In genomic region chr6:45569210-45569945, GRCh38 we compare ENCODE assay signal across 14 cellular contexts.
DNase-seq lines count a peak whose midpoint lies in the region; ATAC-seq and TF ChIP-seq lines count a peak whose summit lies in the region.
"Had no signal": no experiment of that assay in that cellular context is flagged by ENCODE, and none has a peak within 500 bp of the region (broad histone marks: within the 10 kb centered on the region; RNA-seq: fewer than 3 reads in every experiment).

No MANE protein-coding gene starts in this region.

- no peak overlapping the region for H3K4me3 ChIP-seq in CD4-positive, alpha-beta memory T cell (ENCODE audit: low read length in 2 of 2)
- H3K4me3 ChIP-seq: SJCRH30 had no signal

- no peaks in the 10 kb centered on the region for H3K27me3 Mint-ChIP-seq in CD4-positive, alpha-beta memory T cell
- H3K27me3 Mint-ChIP-seq in nephron progenitor cell (ENCODE audit: low read depth, poor library complexity), result peaks cover 13% of the 10 kb centered on the region
- H3K27me3 Mint-ChIP-seq in T-cell, result no peaks in the 10 kb centered on the region

- H3K27ac ChIP-seq in CD4-positive, alpha-beta memory T cell (ENCODE audit: low read depth, low read length), result no peak overlapping the region
- H3K27ac ChIP-seq in epithelial cell of prostate, result peak overlapping the region; percentile 80
- H3K27ac ChIP-seq: C4-2B, SJCRH30 had no signal

- no peak for TF ChIP-seq CTCF in nephron progenitor cell (IDR thresholded peaks at IDR 0.05)

- peaks cover 0 to 2% (median 0%) of the 10 kb centered on the region in 8 donors for H3K9me3 Mint-ChIP-seq in CD4-positive, alpha-beta memory T cell
- H3K9me3 Mint-ChIP-seq in nephron progenitor cell (no peaks in the 10 kb centered on the region), T-cell (peaks cover 0 to 5% (median 0%) of the 10 kb centered on the region in 3 donors)
- H3K9me3 Mint-ChIP-seq: memory B cell had no signal

- H3K4me3 Mint-ChIP-seq in CD4-positive, alpha-beta memory T cell, result no peak overlapping the region
- no peak overlapping the region for H3K4me3 Mint-ChIP-seq in nephron progenitor cell
- H3K4me3 Mint-ChIP-seq in T-cell, result no peak overlapping the region
- H3K4me3 Mint-ChIP-seq: memory B cell had no signal

- no peak for DNase-seq in CD4-positive, alpha-beta memory T cell
- peak; percentile 70 for DNase-seq in HT-29 (ENCODE audit: low spot score)
- no peak for DNase-seq in epithelial cell of prostate (ENCODE audit: low read depth, low spot score)
- no peak for DNase-seq in nephron progenitor cell
- no peak for DNase-seq in T-cell
- no peak for DNase-seq in stimulated activated CD4-positive, alpha-beta T cell treated with anti-CD3 and anti-CD28 coated beads, Interleukin-4, amount 100 ng/mL, for 4 hours
- DNase-seq: activated naive CD4-positive, alpha-beta T cell treated with Interleukin-2 at 50 U/mL for 16 hours; MM.1S; occipital lobe; SJCRH30; small intestine had no signal

- no peak for ATAC-seq in T-cell (replicated peaks in 1 of 4)
- ATAC-seq in GM21786 (IDR thresholded peaks at IDR 0.05; ENCODE audit: unreplicated experiment), result no peak

- no peaks in the 10 kb centered on the region for H3K27me3 ChIP-seq in CD4-positive, alpha-beta memory T cell (ENCODE audit: insufficient read depth, low read length)
- H3K27me3 ChIP-seq: SJCRH30 had no signal

- peaks cover 17 to 42% (median 33%) of the 10 kb centered on the region in 4 donors for H3K4me1 Mint-ChIP-seq in CD4-positive, alpha-beta memory T cell
- peaks cover 16% of the 10 kb centered on the region for H3K4me1 Mint-ChIP-seq in nephron progenitor cell
- peaks cover 20 to 31% (median 25%) of the 10 kb centered on the region in 3 donors for H3K4me1 Mint-ChIP-seq in T-cell

- no peaks in the 10 kb centered on the region for H3K9me3 ChIP-seq in CD4-positive, alpha-beta memory T cell (ENCODE audit: control insufficient read depth in 1 of 2, low read length in 2 of 2)
- H3K9me3 ChIP-seq: SJCRH30 had no signal

- peaks cover 16% of the 10 kb centered on the region for H3K4me1 ChIP-seq in CD4-positive, alpha-beta memory T cell (ENCODE audit: insufficient read depth, low read length)

- intact Hi-C loops in CD4-positive, alpha-beta memory T cell (cut with micrococcal nuclease), result no loop called here

- POLR2A ChIA-PET in CD4-positive, alpha-beta memory T cell (lab: Charles Lee; ENCODE audit: partially characterized antibody), result no interaction called here
- POLR2A ChIA-PET in T-cell (lab: Charles Lee), result no interaction called here

- no peaks in the 10 kb centered on the region for H3K36me3 ChIP-seq in CD4-positive, alpha-beta memory T cell (ENCODE audit: insufficient read depth, low read length)
- H3K36me3 ChIP-seq: SJCRH30 had no signal

- peak overlapping the region in 4 of 7 donors; percentile 34 to 76 (median 43) for H3K27ac Mint-ChIP-seq in CD4-positive, alpha-beta memory T cell
- peak overlapping the region; percentile 78 for H3K27ac Mint-ChIP-seq in nephron progenitor cell
- no peak overlapping the region for H3K27ac Mint-ChIP-seq in T-cell
- H3K27ac Mint-ChIP-seq: memory B cell had no signal

- CTCF ChIA-PET in CD4-positive, alpha-beta memory T cell (lab: Charles Lee; ENCODE audit: partially characterized antibody), result no interaction called here
- CTCF ChIA-PET in T-cell (lab: Charles Lee), result no interaction called here

- H3K36me3 Mint-ChIP-seq in CD4-positive, alpha-beta memory T cell, result peaks cover 0 to 15% of the 10 kb centered on the region in 2 donors
- H3K36me3 Mint-ChIP-seq in nephron progenitor cell (ENCODE audit: low read depth) (no peaks in the 10 kb centered on the region), T-cell (peaks cover 9% of the 10 kb centered on the region)
- H3K36me3 Mint-ChIP-seq: memory B cell had no signal

Comparison
In these comparisons a context has a peak if more than half of its experiments do, and no peak if none do; other contexts are left out.
1. H3K27ac Mint-ChIP-seq: peak in CD4-positive, alpha-beta memory T cell (4 of 7) and nephron progenitor cell (single experiment); none in T-cell (0 of 2).